18 cellular contexts compared by ENCODE assay signal in genomic region chr10:73653195-73653594, GRCh38. TPM values are rescaled to one million over a fixed set of nuclear protein-coding genes. Genes with fewer than 3 reads are reported as not detected.
DNase-seq lines count a peak whose midpoint lies in the region; ATAC-seq and TF ChIP-seq lines count a peak whose summit lies in the region.
"Had no signal": no experiment of that assay in that cellular context is flagged by ENCODE, and none has a peak within 500 bp of the region (broad histone marks: within the 10 kb centered on the region; RNA-seq: fewer than 3 reads in every experiment).

No MANE protein-coding gene starts in this region.

- H3K18ac ChIP-seq in mesenchymal stem cell (ENCODE audit: low read depth in 1 of 2, low read length in 2 of 2): no peak overlapping the region

- H2BK5ac ChIP-seq in mesenchymal stem cell (ENCODE audit: low read depth, low read length, poor library complexity, severe bottlenecking): no peak overlapping the region

- no peak overlapping the region for H2BK120ac ChIP-seq in mesenchymal stem cell (ENCODE audit: low read depth, low read length)

- H3K27me3 ChIP-seq in BLaER1 treated with 17β-estradiol and CSF1 and Interleukin-3, amounts not matched to agents 10 nM and 100 nM: peaks cover 0 to 3% (median 0%) of the 10 kb centered on the region in 11 experiments; a peak in 1 of 22 replicates
- H3K27me3 ChIP-seq in Loucy (ENCODE audit: insufficient read depth, low read length, poor library complexity, severe bottlenecking) (no peaks in the 10 kb centered on the region), mesenchymal stem cell (ENCODE audit: control insufficient read depth in 1 of 2, insufficient read depth in 1 of 2, low read length in 2 of 2) (peaks cover 0 to 12% of the 10 kb centered on the region in 2 experiments)
- H3K27me3 ChIP-seq: SJCRH30 had no signal

- no peaks in the 10 kb centered on the region for H3K79me1 ChIP-seq in mesenchymal stem cell (replicated peaks; ENCODE audit: low read length, poor library complexity, severe bottlenecking)

- H2AFZ ChIP-seq in Loucy (ENCODE audit: low read length) (no peak overlapping the region), mesenchymal stem cell (ENCODE audit: low read depth, low read length) (no peak overlapping the region)
- H2AFZ ChIP-seq: GM23248 had no signal

- no peak overlapping the region for H3K4ac ChIP-seq in mesenchymal stem cell (ENCODE audit: low read depth in 1 of 2, low read length in 2 of 2)

- TF ChIP-seq CTCF in Loucy (conservative IDR thresholded peaks at IDR 0.05; ENCODE audit: low read length): 0 out of 2 replicates have a peak, but pooled peaks have one; percentile 15

- no peak overlapping the region for H3K27ac ChIP-seq in BLaER1 treated with 17β-estradiol and CSF1 and Interleukin-3, amounts not matched to agents 10 nM and 100 nM
- no peak overlapping the region for H3K27ac ChIP-seq in mesenchymal stem cell (ENCODE audit: low read length, poor library complexity, severe bottlenecking)
- H3K27ac ChIP-seq: 22Rv1, GM23248, SJCRH30 had no signal

- H3K14ac ChIP-seq in mesenchymal stem cell (ENCODE audit: low read length in 2 of 2): no peak overlapping the region

- no peaks in the 10 kb centered on the region for H3K36me3 ChIP-seq in BLaER1 treated with 17β-estradiol and CSF1 and Interleukin-3, amounts not matched to agents 10 nM and 100 nM
- H3K36me3 ChIP-seq in Loucy (ENCODE audit: insufficient read depth, low read length): no peaks in the 10 kb centered on the region
- H3K36me3 ChIP-seq in mesenchymal stem cell (ENCODE audit: control insufficient read depth in 1 of 2, insufficient read depth in 2 of 2, low read depth in 1 of 2, low read length in 2 of 2): no peaks in the 10 kb centered on the region
- H3K36me3 ChIP-seq: SJCRH30 had no signal

- POLR2A ChIA-PET in activated naive CD8-positive, alpha-beta T cell treated with anti-CD3 and anti-CD28 coated beads, Interleukin-2, amount 10 ng/mL, durations not matched to agents 7 days and 5 days (lab: Charles Lee): no interaction called here
- POLR2A ChIA-PET in activated CD4-positive, alpha-beta T cell treated with anti-CD3 and anti-CD28 coated beads, Interleukin-2, amount 10 ng/mL, durations not matched to agents 7 days and 5 days (lab: Charles Lee): no interaction called here

- peaks cover 14% of the 10 kb centered on the region for H3K4me1 Mint-ChIP-seq in activated naive CD8-positive, alpha-beta T cell treated with anti-CD3 and anti-CD28 coated beads, Interleukin-2, amount 10 ng/mL, durations not matched to agents 7 days and 5 days
- H3K4me1 Mint-ChIP-seq in activated naive CD8-positive, alpha-beta T cell treated with anti-CD3 and anti-CD28 coated beads for 36 hours: peaks cover 13% of the 10 kb centered on the region
- H3K4me1 Mint-ChIP-seq in activated CD4-positive, alpha-beta T cell treated with anti-CD3 and anti-CD28 coated beads, Interleukin-2, amount 10 ng/mL, durations not matched to agents 7 days and 5 days: peaks cover 2% of the 10 kb centered on the region

- peak overlapping the region in 8 of 11 experiments; percentile 3 to 96 (median 92); a peak in 11 of 22 replicates for H3K4me2 ChIP-seq in BLaER1 treated with 17β-estradiol and CSF1 and Interleukin-3, amounts not matched to agents 10 nM and 100 nM
- H3K4me2 ChIP-seq in Loucy (ENCODE audit: low read depth, low read length, poor library complexity, severe bottlenecking) (no peak overlapping the region), mesenchymal stem cell (ENCODE audit: low read length, poor library complexity, severe bottlenecking) (no peak overlapping the region)

- no peak overlapping the region for H3K23ac ChIP-seq in mesenchymal stem cell (ENCODE audit: low read length in 2 of 2)

- H3K4me3 ChIP-seq in BLaER1 treated with 17β-estradiol and CSF1 and Interleukin-3, amounts not matched to agents 10 nM and 100 nM: no peak overlapping the region
- H3K4me3 ChIP-seq in Loucy (ENCODE audit: low read length, poor library complexity, severe bottlenecking) (no peak overlapping the region), mesenchymal stem cell (ENCODE audit: insufficient read depth in 1 of 2, low read depth in 1 of 2, low read length in 2 of 2) (no peak overlapping the region)
- H3K4me3 ChIP-seq: GM23248, SJCRH30 had no signal

- H2BK12ac ChIP-seq in mesenchymal stem cell (ENCODE audit: low read length in 2 of 2): peak overlapping the region in 1 of 2 experiments; percentile 37

- 87% methylated on average over 11 of the region's 11 CpGs for WGBS in mesenchymal stem cell

- no peaks in the 10 kb centered on the region for H3K9me2 ChIP-seq in Loucy (replicated peaks; ENCODE audit: low read depth, low read length)

- no peaks in the 10 kb centered on the region for H3K79me2 ChIP-seq in Loucy (ENCODE audit: insufficient read depth, low read length)

- H3K27me3 Mint-ChIP-seq in activated naive CD8-positive, alpha-beta T cell treated with anti-CD3 and anti-CD28 coated beads, Interleukin-2, amount 10 ng/mL, durations not matched to agents 7 days and 5 days: peaks cover 5% of the 10 kb centered on the region
- H3K27me3 Mint-ChIP-seq in activated naive CD8-positive, alpha-beta T cell treated with anti-CD3 and anti-CD28 coated beads for 36 hours: peaks cover 5% of the 10 kb centered on the region
- no peaks in the 10 kb centered on the region for H3K27me3 Mint-ChIP-seq in activated CD4-positive, alpha-beta T cell treated with anti-CD3 and anti-CD28 coated beads, Interleukin-2, amount 10 ng/mL, durations not matched to agents 7 days and 5 days

- no peaks in the 10 kb centered on the region for H3K9me3 ChIP-seq in BLaER1 treated with 17β-estradiol and CSF1 and Interleukin-3, amounts not matched to agents 10 nM and 100 nM (replicated peaks in 1 of 11)
- H3K9me3 ChIP-seq in Loucy (ENCODE audit: insufficient read depth, low read depth, low read length): no peaks in the 10 kb centered on the region
- no peaks in the 10 kb centered on the region for H3K9me3 ChIP-seq in mesenchymal stem cell (ENCODE audit: control insufficient read depth, low read length)
- H3K9me3 ChIP-seq: SJCRH30 had no signal

- no peaks in the 10 kb centered on the region for H3K9me3 Mint-ChIP-seq in activated naive CD8-positive, alpha-beta T cell treated with anti-CD3 and anti-CD28 coated beads, Interleukin-2, amount 10 ng/mL, durations not matched to agents 7 days and 5 days
- H3K9me3 Mint-ChIP-seq in activated naive CD8-positive, alpha-beta T cell treated with anti-CD3 and anti-CD28 coated beads for 36 hours: no peaks in the 10 kb centered on the region
- no peaks in the 10 kb centered on the region for H3K9me3 Mint-ChIP-seq in activated CD4-positive, alpha-beta T cell treated with anti-CD3 and anti-CD28 coated beads, Interleukin-2, amount 10 ng/mL, durations not matched to agents 7 days and 5 days
- H3K9me3 Mint-ChIP-seq: CD14-positive monocyte had no signal

- H3K27ac Mint-ChIP-seq in activated naive CD8-positive, alpha-beta T cell treated with anti-CD3 and anti-CD28 coated beads, Interleukin-2, amount 10 ng/mL, durations not matched to agents 7 days and 5 days: peak overlapping the region; percentile 49
- no peak overlapping the region for H3K27ac Mint-ChIP-seq in activated naive CD8-positive, alpha-beta T cell treated with anti-CD3 and anti-CD28 coated beads for 36 hours
- no peak overlapping the region for H3K27ac Mint-ChIP-seq in activated CD4-positive, alpha-beta T cell treated with anti-CD3 and anti-CD28 coated beads, Interleukin-2, amount 10 ng/mL, durations not matched to agents 7 days and 5 days
- H3K27ac Mint-ChIP-seq: CD14-positive monocyte had no signal

- ATAC-seq in activated naive CD8-positive, alpha-beta T cell treated with anti-CD3 and anti-CD28 coated beads, Interleukin-2, amount 10 ng/mL, durations not matched to agents 7 days and 5 days (ENCODE audit: low read depth): no peak
- no peak for ATAC-seq in HG03442 (IDR thresholded peaks at IDR 0.05; ENCODE audit: unreplicated experiment)
- ATAC-seq in esophagus mucosa: no peak

- H2AK5ac ChIP-seq in mesenchymal stem cell (ENCODE audit: low read length, severe bottlenecking): no peak overlapping the region

- CTCF ChIA-PET in activated CD4-positive, alpha-beta T cell treated with anti-CD3 and anti-CD28 coated beads, Interleukin-2, amount 10 ng/mL, durations not matched to agents 7 days and 5 days (lab: Charles Lee): interaction anchor here (1.9 kb wide), 1 partner anchor 9 kb away, joined by 5 read pairs; no protein-coding TSS in a partner anchor

- no peaks in the 10 kb centered on the region for H3F3A ChIP-seq in Loucy (ENCODE audit: low read depth)

- no peak overlapping the region for H3K9ac ChIP-seq in BLaER1 treated with 17β-estradiol and CSF1 and Interleukin-3, amounts not matched to agents 10 nM and 100 nM
- H3K9ac ChIP-seq in Loucy (ENCODE audit: low read depth, low read length, poor library complexity, severe bottlenecking) (no peak overlapping the region), mesenchymal stem cell (ENCODE audit: low read length) (no peak overlapping the region)
- H3K9ac ChIP-seq: GM23248 had no signal

- peaks cover 43 to 74% (median 64%) of the 10 kb centered on the region in 10 experiments for H3K4me1 ChIP-seq in BLaER1 treated with 17β-estradiol and CSF1 and Interleukin-3, amounts not matched to agents 10 nM and 100 nM
- peaks cover 29% of the 10 kb centered on the region for H3K4me1 ChIP-seq in Loucy (ENCODE audit: insufficient read depth, low read length, poor library complexity, severe bottlenecking)
- peaks cover 4% of the 10 kb centered on the region for H3K4me1 ChIP-seq in mesenchymal stem cell (ENCODE audit: control insufficient read depth, insufficient read depth, low read depth, low read length)

- no peaks in the 10 kb centered on the region; a peak in 1 of 22 replicates for H4K20me1 ChIP-seq in BLaER1 treated with 17β-estradiol and CSF1 and Interleukin-3, amounts not matched to agents 10 nM and 100 nM
- no peaks in the 10 kb centered on the region for H4K20me1 ChIP-seq in Loucy (ENCODE audit: insufficient read depth, low read length, poor library complexity, severe bottlenecking)

- no peak overlapping the region for H3K4me3 Mint-ChIP-seq in activated naive CD8-positive, alpha-beta T cell treated with anti-CD3 and anti-CD28 coated beads, Interleukin-2, amount 10 ng/mL, durations not matched to agents 7 days and 5 days
- no peak overlapping the region for H3K4me3 Mint-ChIP-seq in activated naive CD8-positive, alpha-beta T cell treated with anti-CD3 and anti-CD28 coated beads for 36 hours
- H3K4me3 Mint-ChIP-seq in activated CD4-positive, alpha-beta T cell treated with anti-CD3 and anti-CD28 coated beads, Interleukin-2, amount 10 ng/mL, durations not matched to agents 7 days and 5 days: no peak overlapping the region
- H3K4me3 Mint-ChIP-seq: CD14-positive monocyte had no signal

- H2BK15ac ChIP-seq in mesenchymal stem cell (ENCODE audit: low read depth, poor library complexity, severe bottlenecking): no peak overlapping the region

- DNase-seq in activated naive CD8-positive, alpha-beta T cell treated with anti-CD3 and anti-CD28 coated beads, Interleukin-2, amount 10 ng/mL, durations not matched to agents 7 days and 5 days: no peak
- no peak for DNase-seq in activated naive CD8-positive, alpha-beta T cell treated with anti-CD3 and anti-CD28 coated beads for 36 hours
- no peak for DNase-seq in mesenchymal stem cell
- no peak for DNase-seq in activated CD4-positive, alpha-beta T cell treated with anti-CD3 and anti-CD28 coated beads, Interleukin-2, amount 10 ng/mL, durations not matched to agents 7 days and 5 days
- DNase-seq: GM23248, KG1, NCI-H1092 treated with DMSO at 0.1 percent for 48 hours, NCI-H1436 treated with DMSO at 0.1 percent for 48 hours, NCI-H1930 had no signal

- H4K91ac ChIP-seq in mesenchymal stem cell (ENCODE audit: low read length): peak overlapping the region; percentile 13

- no peaks in the 10 kb centered on the region for H3K36me3 Mint-ChIP-seq in activated naive CD8-positive, alpha-beta T cell treated with anti-CD3 and anti-CD28 coated beads, Interleukin-2, amount 10 ng/mL, durations not matched to agents 7 days and 5 days
- H3K36me3 Mint-ChIP-seq in activated naive CD8-positive, alpha-beta T cell treated with anti-CD3 and anti-CD28 coated beads for 36 hours: no peaks in the 10 kb centered on the region
- H3K36me3 Mint-ChIP-seq in activated CD4-positive, alpha-beta T cell treated with anti-CD3 and anti-CD28 coated beads, Interleukin-2, amount 10 ng/mL, durations not matched to agents 7 days and 5 days (ENCODE audit: low read depth): no peaks in the 10 kb centered on the region
- H3K36me3 Mint-ChIP-seq: CD14-positive monocyte had no signal

- H4K8ac ChIP-seq in mesenchymal stem cell (ENCODE audit: low read length): no peak overlapping the region

RNA-seq across cellular contexts. Expression of gene SYNPO2L, which starts 2.6 kb away (rescaled TPM):
- not detected for total RNA-seq in activated naive CD8-positive, alpha-beta T cell treated with anti-CD3 and anti-CD28 coated beads, Interleukin-2, amount 10 ng/mL, durations not matched to agents 7 days and 5 days
- total RNA-seq in activated naive CD8-positive, alpha-beta T cell treated with anti-CD3 and anti-CD28 coated beads for 36 hours: not detected
- 0.54 TPM for polyA plus RNA-seq in mesenchymal stem cell (2013, experiment 1 of 2)
- polyA plus RNA-seq in mesenchymal stem cell (2013, experiment 2 of 2): 0.42 TPM
- total RNA-seq in esophagus mucosa: 0.84 TPM
- not detected for total RNA-seq in activated CD4-positive, alpha-beta T cell treated with anti-CD3 and anti-CD28 coated beads, Interleukin-2, amount 10 ng/mL, durations not matched to agents 7 days and 5 days
- total RNA-seq: Daoy, NCI-H460 had no signal
- polyA plus RNA-seq: CD14-positive monocyte had no signal

RNA-seq across cellular contexts. Expression of gene MYOZ1, which starts 11.9 kb away (rescaled TPM):
- total RNA-seq in activated naive CD8-positive, alpha-beta T cell treated with anti-CD3 and anti-CD28 coated beads, Interleukin-2, amount 10 ng/mL, durations not matched to agents 7 days and 5 days: not detected
- not detected for total RNA-seq in activated naive CD8-positive, alpha-beta T cell treated with anti-CD3 and anti-CD28 coated beads for 36 hours
- polyA plus RNA-seq in mesenchymal stem cell (2013, experiment 1 of 2): 0.07 TPM
- 0.07 TPM for polyA plus RNA-seq in mesenchymal stem cell (2013, experiment 2 of 2)
- total RNA-seq in esophagus mucosa: 0.44 TPM
- not detected for total RNA-seq in activated CD4-positive, alpha-beta T cell treated with anti-CD3 and anti-CD28 coated beads, Interleukin-2, amount 10 ng/mL, durations not matched to agents 7 days and 5 days
- total RNA-seq: Daoy, NCI-H460 had no signal
- polyA plus RNA-seq: CD14-positive monocyte had no signal

RNA-seq across cellular contexts. Expression of gene AGAP5, which starts 44.7 kb away (rescaled TPM):
- 10 to 100 TPM; 10.2 to 11.3 TPM for total RNA-seq in activated naive CD8-positive, alpha-beta T cell treated with anti-CD3 and anti-CD28 coated beads, Interleukin-2, amount 10 ng/mL, durations not matched to agents 7 days and 5 days
- 1 to 10 TPM; 5.4 to 6.7 TPM for total RNA-seq in activated naive CD8-positive, alpha-beta T cell treated with anti-CD3 and anti-CD28 coated beads for 36 hours
- polyA plus RNA-seq in mesenchymal stem cell (2013, experiment 1 of 2): 0.98 TPM
- polyA plus RNA-seq in mesenchymal stem cell (2013, experiment 2 of 2): 1.2 TPM
- 2.7 TPM for total RNA-seq in esophagus mucosa
- 10 to 100 TPM in 1 of 2 experiments, 1 to 10 TPM in 1; 8.9 to 10.2 TPM for total RNA-seq in activated CD4-positive, alpha-beta T cell treated with anti-CD3 and anti-CD28 coated beads, Interleukin-2, amount 10 ng/mL, durations not matched to agents 7 days and 5 days

Comparison
In these comparisons a context has a peak if more than half of its experiments do, and no peak if none do; other contexts are left out.
1. H3K4me2 ChIP-seq: peak in BLaER1 treated with 17β-estradiol and CSF1 and Interleukin-3, amounts not matched to agents 10 nM and 100 nM (8 of 11); none in Loucy (single experiment) and mesenchymal stem cell (single experiment).